In the genomic region with DNA sequence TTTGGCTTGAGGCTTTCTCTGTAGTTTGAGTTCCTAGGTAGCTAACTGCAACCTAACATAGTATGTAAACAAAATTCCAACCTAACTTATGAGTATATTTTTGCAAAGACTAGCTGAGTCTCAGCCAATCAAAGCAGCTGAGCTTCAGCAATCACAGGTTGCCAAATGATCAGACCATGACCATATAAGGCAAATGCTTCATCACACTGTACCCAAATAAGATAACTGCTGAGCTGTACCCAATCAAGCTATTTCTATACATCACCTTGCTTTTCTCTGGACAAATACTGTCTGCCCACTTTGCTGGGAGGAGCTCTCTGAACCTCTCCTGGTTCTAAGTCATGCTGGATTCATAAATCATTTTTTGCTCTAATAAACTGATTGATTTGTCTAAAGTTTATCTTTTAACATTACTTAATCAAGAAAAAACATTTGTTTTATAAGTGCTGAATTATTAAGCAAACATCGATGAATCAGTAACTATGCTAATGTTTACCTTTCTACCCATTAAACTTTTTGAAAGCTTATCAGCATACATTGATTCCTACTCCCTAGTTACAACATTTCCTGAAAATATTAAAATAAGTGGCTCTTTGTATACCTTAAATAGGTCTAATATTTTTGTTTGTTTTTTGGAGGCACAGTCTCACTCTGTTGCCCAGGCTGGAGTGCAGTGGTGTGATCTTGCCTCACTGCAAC, we compare ENCODE assay signal across 10 cellular contexts.
DNase-seq lines count a peak whose midpoint lies in the region; ATAC-seq and TF ChIP-seq lines count a peak whose summit lies in the region.
"Had no signal": no experiment of that assay in that cellular context is flagged by ENCODE, and none has a peak within 500 bp of the region (broad histone marks: within the 10 kb centered on the region; RNA-seq: fewer than 3 reads in every experiment).

No MANE protein-coding gene starts in this region.

- H3K27me3 ChIP-seq in gastroesophageal sphincter (no peaks in the 10 kb centered on the region), endodermal cell (ENCODE audit: control insufficient read depth, insufficient read depth, low read length, poor library complexity, severe bottlenecking) (peaks cover 4% of the 10 kb centered on the region)

- no peak for TF ChIP-seq CTCF in Calu3 (IDR thresholded peaks at IDR 0.05; ENCODE audit: unreplicated experiment)
- TF ChIP-seq CTCF in gastroesophageal sphincter (IDR thresholded peaks at IDR 0.05) = no peak
- TF ChIP-seq CTCF in endodermal cell (conservative IDR thresholded peaks at IDR 0.05) = no peak

- H3K27ac ChIP-seq in gastroesophageal sphincter (peak overlapping the region in 3 of 4 donors; percentile 0 to 43 (median 30)), endodermal cell (ENCODE audit: low read depth, low read length) (no peak overlapping the region)

- H3K4me1 ChIP-seq in gastroesophageal sphincter (peaks cover 0 to 10% (median 0%) of the 10 kb centered on the region in 3 donors), endodermal cell (ENCODE audit: control insufficient read depth, insufficient read depth, low read length) (peaks cover 7% of the 10 kb centered on the region)

- H3K4me3 ChIP-seq in gastroesophageal sphincter (no peak overlapping the region), endodermal cell (ENCODE audit: low read length) (no peak overlapping the region)

- H3K9me3 Mint-ChIP-seq in Calu3 (ENCODE audit: low read depth, unreplicated experiment) (no peaks in the 10 kb centered on the region), endodermal cell (no peaks in the 10 kb centered on the region)

- ATAC-seq in HG02678 (IDR thresholded peaks at IDR 0.05; ENCODE audit: unreplicated experiment) (peak; percentile 59), gastroesophageal sphincter (no peak)

- WGBS in gastroesophageal sphincter (ENCODE audit: low coverage in 1 of 2), 2 donors = 67 to 83% methylated on average over 1 of the region's 1 CpG
- 100% methylated on average over 1 of the region's 1 CpG; no CpG with 5 or more reads in 1 of the 2 experiments for WGBS in endodermal cell (ENCODE audit: insufficient coverage in 1 of 2, insufficient read length in 1 of 2), 2 experiments

- CTCF ChIA-PET in Calu3 (lab: Charles Lee) = interaction anchor here (1.0 kb wide), 1 partner anchor 240 kb away, joined by 4 read pairs; the partner anchor contains the start of gene RFK

- intact Hi-C loops in Calu3 (cut with micrococcal nuclease; ENCODE audit: unreplicated experiment) = no loop called here

- H3K36me3 ChIP-seq in gastroesophageal sphincter (peaks cover 10 to 92% of the 10 kb centered on the region in 2 donors), endodermal cell (ENCODE audit: control insufficient read depth, insufficient read depth, low read length) (no peaks in the 10 kb centered on the region)

- H3K4me3 Mint-ChIP-seq in Calu3 (ENCODE audit: low read depth, unreplicated experiment) (no peak overlapping the region), endodermal cell (no peak overlapping the region)

- TF ChIP-seq EP300 in gastroesophageal sphincter (IDR thresholded peaks at IDR 0.05) = no peak

- BruUV-seq in Calu3 (replicated peaks; lab: Mats Ljungman, UMichigan) = no TSS peak

- H3K4me1 Mint-ChIP-seq in Calu3 (ENCODE audit: low read depth, unreplicated experiment) (no peaks in the 10 kb centered on the region), endodermal cell (peaks cover 13% of the 10 kb centered on the region)

- H3K9me3 ChIP-seq in gastroesophageal sphincter (no peaks in the 10 kb centered on the region), endodermal cell (ENCODE audit: control insufficient read depth, low read length) (no peaks in the 10 kb centered on the region)

- DNase-seq in Calu3 (peak; percentile 4), RPMI8226 (peak; percentile 23), middle frontal gyrus (ENCODE audit: extremely low spot score, low spot score) (no peak), endodermal cell (no peak), KBM-7 (no peak)
- DNase-seq in effector CD8-positive, alpha-beta T cell (lab: John Stamatoyannopoulos, UW) = no peak
- DNase-seq: NCI-H526 treated with DMSO at 0.1 percent for 48 hours; stimulated activated CD4-positive, alpha-beta T cell treated with anti-CD3 and anti-CD28 coated beads, Interleukin-15, amount 100 ng/mL, for 24 hours had no signal

- H3K9ac ChIP-seq in endodermal cell (ENCODE audit: extremely low read depth, low read length, poor library complexity, severe bottlenecking) = no peak overlapping the region

- H3K27ac Mint-ChIP-seq in Calu3 (ENCODE audit: unreplicated experiment) = no peak overlapping the region
- no peak overlapping the region for H3K27ac Mint-ChIP-seq in endodermal cell

- H3K27me3 Mint-ChIP-seq in Calu3 (ENCODE audit: unreplicated experiment) (no peaks in the 10 kb centered on the region), endodermal cell (ENCODE audit: insufficient read depth) (no peaks in the 10 kb centered on the region)

- no peak for TF ChIP-seq POLR2A in gastroesophageal sphincter (IDR thresholded peaks at IDR 0.05)

- in situ Hi-C loops in KBM-7 (cut with MboI; ENCODE audit: low pct_unique_long_range_greater_than_20kb, low sequenced_read_pairs) = no loop called here

- H3K36me3 Mint-ChIP-seq in Calu3 (ENCODE audit: insufficient read depth, unreplicated experiment) = no peaks in the 10 kb centered on the region
- no peaks in the 10 kb centered on the region for H3K36me3 Mint-ChIP-seq in endodermal cell (ENCODE audit: low read depth)

Comparison
In these comparisons a context has a peak if more than half of its experiments do, and no peak if none do; other contexts are left out.
1. DNase-seq: peak in Calu3 (single experiment) and RPMI8226 (single experiment); none in effector CD8-positive, alpha-beta T cell (single experiment), middle frontal gyrus (single experiment), endodermal cell (single experiment) and KBM-7 (single experiment).